1 cellular context compared by ENCODE assay signal in genomic region chr19:45156231-45156630, GRCh38.
TF ChIP-seq lines count a peak whose summit lies in the region.

No MANE protein-coding gene starts in this region.

TF ChIP-seq in K562, 482 proteins besides CTCF, POLR2A, EP300 and RAD21:
- TF ChIP-seq POLR2G (IDR thresholded peaks at IDR 0.05; ENCODE audit: low read depth, low read length) (0 out of 2 replicates have a peak, but pooled peaks have one; percentile 21), MAX (CRISPR knock-in tag; IDR thresholded peaks at IDR 0.05) (no peak), ZNF175 (CRISPR knock-in tag; IDR thresholded peaks at IDR 0.05; ENCODE audit: low read depth) (no peak), PKNOX1 (IDR thresholded peaks at IDR 0.05) (peak; percentile 72), SRSF1 (IDR thresholded peaks at IDR 0.05; ENCODE audit: low read depth, low read length) (no peak), ILK (tag; IDR thresholded peaks at IDR 0.05; ENCODE audit: borderline replicate concordance, low read depth) (no peak)
